In genomic region chr2:10302479-10303173, GRCh38 we compare ENCODE assay signal across 8 cellular contexts. TPM values are rescaled to one million over a fixed set of nuclear protein-coding genes. Genes with fewer than 3 reads are reported as not detected.
A peak's percentile ranks its signal among the peaks of the same experiment; 100 is the strongest.
DNase-seq lines count a peak whose midpoint lies in the region; ATAC-seq and TF ChIP-seq lines count a peak whose summit lies in the region.

Gene HPCAL1, plus strand, starts transcription at chr2:10302904. Its CDS starts 116,854 bp downstream, at chr2:10419758.

- CTCF ChIA-PET in Caco-2 (lab: Charles Lee) (interaction anchor here (0.6 to 3.7 kb wide), 15 partner anchors 10 to 259 kb away, joined by 3 to 48 read pairs (median 5); partner anchors contain the start of gene ODC1), OCI-LY7 (lab: Charles Lee; ENCODE audit: unreplicated experiment) (no interaction called here)

- H3K36me3 Mint-ChIP-seq in Caco-2 (ENCODE audit: insufficient read depth, unreplicated experiment): peaks cover 11% of the 10 kb centered on the region

- H3K4me1 Mint-ChIP-seq in Caco-2 (ENCODE audit: low read depth, unreplicated experiment): peaks cover 20% of the 10 kb centered on the region

- BruUV-seq in Caco-2 (replicated peaks; lab: Mats Ljungman, UMichigan) (no TSS peak), OCI-LY7 (replicated peaks; lab: Mats Ljungman, UMichigan) (no TSS peak)

- H3K4me1 ChIP-seq in Caco-2 (peaks cover 23% of the 10 kb centered on the region), OCI-LY7 (ENCODE audit: insufficient read depth, low read length, poor library complexity, severe bottlenecking) (peaks cover 25% of the 10 kb centered on the region), mucosa of rectum (ENCODE audit: control insufficient read depth in 2 of 2, insufficient read depth in 2 of 2, low read length in 2 of 2) (peaks cover 30 to 40% of the 10 kb centered on the region in 2 donors)

- POLR2A ChIA-PET in Caco-2 (lab: Charles Lee) (interaction anchor here (0.5 to 0.7 kb wide), 3 partner anchors 74 to 151 kb away, joined by 3 to 6 read pairs (median 5); no protein-coding TSS in a partner anchor), OCI-LY7 (lab: Charles Lee) (interaction anchor here (0.5 to 3.6 kb wide), 5 partner anchors 26 to 375 kb away, joined by 3 to 13 read pairs (median 5); no protein-coding TSS in a partner anchor)

- peak within 1 kb of the TSS; percentile 99 for H3K4me3 ChIP-seq in Caco-2 (ENCODE audit: low read depth, low read length)
- peak within 1 kb of the TSS; percentile 74 for H3K4me3 ChIP-seq in OCI-LY7 (ENCODE audit: low read depth, low read length, poor library complexity, severe bottlenecking)
- peak within 1 kb of the TSS; percentile 89 to 91 for H3K4me3 ChIP-seq in mucosa of rectum (ENCODE audit: low read length in 2 of 2)

- H3K79me2 ChIP-seq in OCI-LY7 (ENCODE audit: insufficient read depth, low read depth, low read length): no peaks in the 10 kb centered on the region

- TF ChIP-seq POLR2A in erythroblast (IDR thresholded peaks at IDR 0.05; ENCODE audit: low read length): peak; percentile 31

- ATAC-seq in GM19463 (IDR thresholded peaks at IDR 0.05; ENCODE audit: unreplicated experiment): peak; percentile 79

- intact Hi-C loops in Caco-2 (cut with micrococcal nuclease; ENCODE audit: unreplicated experiment): loop anchor here (1.0 to 10.0 kb wide), 7 partner anchors 20 to 179 kb away; no protein-coding TSS in a partner anchor
- intact Hi-C loops in OCI-LY7 (cut with micrococcal nuclease; ENCODE audit: unreplicated experiment): loop anchor here (1.0 to 2.0 kb wide), 3 partner anchors 22 to 107 kb away; no protein-coding TSS in a partner anchor

- peak; percentile 96 to 98 for DNase-seq in Caco-2
- peak; percentile 72 for DNase-seq in HPDE6-E6E7 (ENCODE audit: extremely low spot score)
- peak; percentile 92 for DNase-seq in OCI-LY7 (ENCODE audit: low spot score)
- DNase-seq in activated T-cell treated with anti-CD3 and anti-CD28 coated beads for 48 hours (ENCODE audit: low read depth): peak; percentile 78
- peak; percentile 90 to 92 for DNase-seq in erythroblast (lab: John Stamatoyannopoulos, UW)
- DNase-seq in stimulated activated CD8-positive, alpha-beta memory T cell treated with anti-CD3 and anti-CD28 coated beads, Interleukin-7, amount 100 ng/mL, for 1 hour (ENCODE audit: low read depth in 2 of 2): peak; percentile 64 to 70

- H3K27ac Mint-ChIP-seq in Caco-2 (ENCODE audit: unreplicated experiment): peak within 1 kb of the TSS; percentile 60

- H3K4me2 ChIP-seq in OCI-LY7 (ENCODE audit: low read length): peak within 1 kb of the TSS; percentile 82

- TF ChIP-seq CTCF in Caco-2 (IDR thresholded peaks at IDR 0.05; ENCODE audit: insufficient read depth in 1 of 2, low read depth in 1 of 2, low read length in 1 of 2, severe bottlenecking in 1 of 2, unreplicated experiment in 1 of 2) (peak; percentile 66 to 83), OCI-LY7 (conservative IDR thresholded peaks at IDR 0.05; ENCODE audit: low read length) (peak; percentile 64)

- H3K4me3 Mint-ChIP-seq in Caco-2 (ENCODE audit: unreplicated experiment): peak within 1 kb of the TSS; percentile 94

- H3K27me3 ChIP-seq in Caco-2 (replicated peaks; ENCODE audit: control insufficient read depth, insufficient read depth, low read length) (no peaks in the 10 kb centered on the region), mucosa of rectum (ENCODE audit: control insufficient read depth in 2 of 2, insufficient read depth in 2 of 2, low read length in 2 of 2) (no peaks in the 10 kb centered on the region)

- H3K27ac ChIP-seq in OCI-LY7 (ENCODE audit: low read depth, low read length, poor library complexity, severe bottlenecking): peak within 1 kb of the TSS; percentile 41
- peak within 1 kb of the TSS; percentile 86 to 87 for H3K27ac ChIP-seq in mucosa of rectum (ENCODE audit: low read depth in 2 of 2, low read length in 2 of 2)

- H3K36me3 ChIP-seq in Caco-2 (ENCODE audit: control insufficient read depth, insufficient read depth, low read length) (no peaks in the 10 kb centered on the region), OCI-LY7 (ENCODE audit: insufficient read depth, low read length) (no peaks in the 10 kb centered on the region), mucosa of rectum (ENCODE audit: control insufficient read depth in 2 of 2, insufficient read depth in 2 of 2, low read length in 2 of 2) (no peaks in the 10 kb centered on the region)

- peak within 1 kb of the TSS; percentile 76 to 87 for H3K9ac ChIP-seq in mucosa of rectum (ENCODE audit: low read depth in 1 of 2, low read length in 2 of 2)

- no peaks in the 10 kb centered on the region for H3K9me2 ChIP-seq in OCI-LY7 (ENCODE audit: insufficient read depth, low read length)

- H3K9me3 Mint-ChIP-seq in Caco-2 (ENCODE audit: unreplicated experiment): peaks cover 8% of the 10 kb centered on the region

- peak within 1 kb of the TSS; percentile 82 for H2AFZ ChIP-seq in OCI-LY7 (ENCODE audit: low read length)

- H3K9me3 ChIP-seq in Caco-2 (no peaks in the 10 kb centered on the region), OCI-LY7 (ENCODE audit: low read length) (0 out of 2 replicates have a peak, but pooled peaks cover 6% of the 10 kb centered on the region), mucosa of rectum (ENCODE audit: control insufficient read depth in 2 of 2, low read length in 2 of 2) (no peaks in the 10 kb centered on the region)

- H4K20me1 ChIP-seq in OCI-LY7 (ENCODE audit: insufficient read depth, low read length): peaks cover 14% of the 10 kb centered on the region; the same call in 1 of the 2 replicates

- H3K27me3 Mint-ChIP-seq in Caco-2 (ENCODE audit: insufficient read depth, unreplicated experiment): no peaks in the 10 kb centered on the region

RNA-seq across cellular contexts. Expression of gene HPCAL1, which starts in this region (rescaled TPM):
- total RNA-seq in Caco-2 (2022) (26.3 and 26.9 TPM in 2 replicates), OCI-LY7 (2022) (7.2 and 9.2 TPM in 2 replicates)
- total RNA-seq in OCI-LY7 (2014; rRNA removed; shearing (Covaris generic)): 9.1 and 9.7 TPM in 2 replicates

Comparison
In these comparisons a context has a peak if more than half of its experiments do, and no peak if none do; other contexts are left out.
1. Peak in every context shown above with its lines: DNase-seq, ATAC-seq, H3K4me3 ChIP-seq and H3K27ac ChIP-seq.